Comparison of ENCODE assay signal across 1 cellular context in genomic region chr1:213714645-213715044, GRCh38.
TF ChIP-seq lines count a peak whose summit lies in the region.

No MANE protein-coding gene starts in this region.

TF ChIP-seq in GM23338, 12 proteins besides CTCF, POLR2A, EP300 and RAD21 (continued from another document):
- TF ChIP-seq ZNF462 (CRISPR knock-in tag; IDR thresholded peaks at IDR 0.05), result no peak
- TF ChIP-seq EZH2 (IDR thresholded peaks at IDR 0.05; ENCODE audit: low read depth, unreplicated experiment), result no peak
- TF ChIP-seq STAT1 (IDR thresholded peaks at IDR 0.05; ENCODE audit: unreplicated experiment), result no peak
- no peak for TF ChIP-seq ETS1 (IDR thresholded peaks at IDR 0.05)
